In the genomic region with DNA sequence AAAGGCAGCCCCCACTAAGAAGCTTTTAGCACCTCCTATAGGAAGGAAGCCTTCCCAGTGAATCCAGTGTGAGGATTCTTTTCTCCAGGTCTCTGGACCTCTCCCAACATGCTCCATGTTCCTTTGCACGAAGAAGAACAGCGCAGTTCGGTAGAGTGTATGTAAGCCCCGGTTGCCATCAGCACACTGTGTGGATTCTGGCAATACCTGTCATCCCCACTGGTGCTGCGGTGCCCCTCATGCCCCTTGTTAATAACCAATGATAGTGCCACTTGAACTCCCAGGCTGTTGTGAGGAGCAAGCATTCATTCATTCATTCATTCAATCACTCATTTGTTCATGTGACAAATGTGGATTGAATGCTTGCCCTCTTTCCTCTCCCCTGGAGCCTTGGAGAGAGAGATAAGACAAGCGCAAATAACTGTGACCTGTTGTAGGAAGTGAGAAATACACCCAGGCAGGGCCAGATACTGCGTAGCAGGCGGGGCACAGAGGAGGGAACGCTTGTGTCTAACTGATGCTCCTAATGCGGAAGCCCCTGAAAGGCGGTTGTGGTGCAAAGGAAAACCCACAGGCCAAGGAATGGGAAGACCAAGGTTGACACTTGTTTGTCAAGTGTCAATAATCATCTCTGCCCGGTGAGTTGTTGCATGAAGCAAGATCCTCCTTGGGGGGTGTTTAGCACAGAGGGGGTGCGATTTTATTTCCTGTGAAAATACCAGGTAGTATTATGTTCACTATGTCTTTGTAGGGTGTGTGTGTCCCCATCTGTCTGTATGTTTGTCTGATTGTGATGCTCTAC, we compare ENCODE assay signal across 1 cellular context.
TF ChIP-seq lines count a peak whose summit lies in the region.

No MANE protein-coding gene starts in this region.

TF ChIP-seq in K562, 482 proteins besides CTCF, POLR2A, EP300 and RAD21 (continued from another document and continues in another):
- TF ChIP-seq ZHX1 (conservative IDR thresholded peaks at IDR 0.05; ENCODE audit: low read length) (no peak), SMARCE1 (IDR thresholded peaks at IDR 0.05) (no peak), PHF20 (IDR thresholded peaks at IDR 0.05; ENCODE audit: partially characterized antibody) (no peak), CHD1 (IDR thresholded peaks at IDR 0.05; ENCODE audit: low read length) (no peak), ZNF436 (CRISPR knock-in tag; IDR thresholded peaks at IDR 0.05) (no peak), SAFB (IDR thresholded peaks at IDR 0.05; ENCODE audit: borderline replicate concordance, low read depth, low read length) (no peak), NR2C1 (IDR thresholded peaks at IDR 0.05) (no peak), NR2C1 (tag; IDR thresholded peaks at IDR 0.05) (0 out of 2 replicates have a peak, but pooled peaks have one; percentile 23), CGGBP1 (CRISPR knock-in tag; IDR thresholded peaks at IDR 0.05) (no peak), MYC (IDR thresholded peaks at IDR 0.05; ENCODE audit: low read depth, low read length) (no peak), MYC (CRISPR knock-in tag; IDR thresholded peaks at IDR 0.05; ENCODE audit: borderline replicate concordance, low read depth) (no peak), FOXA3 (CRISPR knock-in tag; conservative IDR thresholded peaks at IDR 0.05 in 1 of 2, IDR thresholded peaks at IDR 0.05 in 1 of 2) (peak in 1 of 2 experiments; percentile 35; a peak in 2 of 4 replicates), FOXJ3 (CRISPR knock-in tag; IDR thresholded peaks at IDR 0.05) (no peak), ZNF311 (CRISPR knock-in tag; IDR thresholded peaks at IDR 0.05) (no peak), ETV1 (tag; conservative IDR thresholded peaks at IDR 0.05; ENCODE audit: low read depth) (peak; percentile 34; the same call in 1 of the 2 replicates), KAT2B (IDR thresholded peaks at IDR 0.05; ENCODE audit: low read depth, low read length) (no peak), POLR2H (tag; IDR thresholded peaks at IDR 0.05; ENCODE audit: low read depth) (no peak), STAT5A (IDR thresholded peaks at IDR 0.05; ENCODE audit: borderline replicate concordance, low read length) (peak; percentile 34; the same call in 1 of the 2 replicates), ESRRB (CRISPR knock-in tag; IDR thresholded peaks at IDR 0.05; ENCODE audit: borderline replicate concordance) (no peak), ZNF57 (CRISPR knock-in tag; IDR thresholded peaks at IDR 0.05) (no peak), ELF1 (tag; IDR thresholded peaks at IDR 0.05) (peak; percentile 86), NRF1 (conservative IDR thresholded peaks at IDR 0.05 in 1 of 2, IDR thresholded peaks at IDR 0.05 in 1 of 2) (peak; percentile 42 to 47; a peak in 1 of 4 replicates), GABPB1 (CRISPR knock-in tag; IDR thresholded peaks at IDR 0.05) (peak; percentile 56; the same call in 1 of the 2 replicates), NONO (IDR thresholded peaks at IDR 0.05; ENCODE audit: low read depth in 2 of 2, low read length in 1 of 2) (no peak), CTBP1 (IDR thresholded peaks at IDR 0.05; ENCODE audit: borderline replicate concordance) (peak; percentile 82), ZNF318 (IDR thresholded peaks at IDR 0.05; ENCODE audit: borderline replicate concordance in 1 of 2, low read depth in 1 of 2) (no peak), ZKSCAN1 (IDR thresholded peaks at IDR 0.05; ENCODE audit: low read depth, low read length) (0 out of 2 replicates have a peak, but pooled peaks have one; percentile 9), SP2 (IDR thresholded peaks at IDR 0.05; ENCODE audit: extremely low read depth, low read depth, low read length, poor library complexity, severe bottlenecking) (no peak), TFAP4 (CRISPR knock-in tag; IDR thresholded peaks at IDR 0.05; ENCODE audit: borderline replicate concordance) (peak; percentile 29; the same call in 1 of the 2 replicates), RBM22 (IDR thresholded peaks at IDR 0.05; ENCODE audit: low read depth, low read length, poor library complexity, severe bottlenecking) (no peak), ZNF589 (CRISPR knock-in tag; IDR thresholded peaks at IDR 0.05; ENCODE audit: low read depth) (no peak), ATF7 (IDR thresholded peaks at IDR 0.05) (0 out of 2 replicates have a peak, but pooled peaks have one; percentile 13), JUN (IDR thresholded peaks at IDR 0.05; ENCODE audit: borderline replicate concordance, low read depth, low read length) (no peak), JUN (CRISPR knock-in tag; IDR thresholded peaks at IDR 0.05; ENCODE audit: borderline replicate concordance) (no peak)
- TF ChIP-seq, protein P1, sequence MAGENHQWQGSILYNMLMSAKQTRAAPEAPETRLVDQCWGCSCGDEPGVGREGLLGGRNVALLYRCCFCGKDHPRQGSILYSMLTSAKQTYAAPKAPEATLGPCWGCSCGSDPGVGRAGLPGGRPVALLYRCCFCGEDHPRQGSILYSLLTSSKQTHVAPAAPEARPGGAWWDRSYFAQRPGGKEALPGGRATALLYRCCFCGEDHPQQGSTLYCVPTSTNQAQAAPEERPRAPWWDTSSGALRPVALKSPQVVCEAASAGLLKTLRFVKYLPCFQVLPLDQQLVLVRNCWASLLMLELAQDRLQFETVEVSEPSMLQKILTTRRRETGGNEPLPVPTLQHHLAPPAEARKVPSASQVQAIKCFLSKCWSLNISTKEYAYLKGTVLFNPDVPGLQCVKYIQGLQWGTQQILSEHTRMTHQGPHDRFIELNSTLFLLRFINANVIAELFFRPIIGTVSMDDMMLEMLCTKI (IDR thresholded peaks at IDR 0.05; ENCODE audit: partially characterized antibody) = no peak
- TF ChIP-seq, protein P2, sequence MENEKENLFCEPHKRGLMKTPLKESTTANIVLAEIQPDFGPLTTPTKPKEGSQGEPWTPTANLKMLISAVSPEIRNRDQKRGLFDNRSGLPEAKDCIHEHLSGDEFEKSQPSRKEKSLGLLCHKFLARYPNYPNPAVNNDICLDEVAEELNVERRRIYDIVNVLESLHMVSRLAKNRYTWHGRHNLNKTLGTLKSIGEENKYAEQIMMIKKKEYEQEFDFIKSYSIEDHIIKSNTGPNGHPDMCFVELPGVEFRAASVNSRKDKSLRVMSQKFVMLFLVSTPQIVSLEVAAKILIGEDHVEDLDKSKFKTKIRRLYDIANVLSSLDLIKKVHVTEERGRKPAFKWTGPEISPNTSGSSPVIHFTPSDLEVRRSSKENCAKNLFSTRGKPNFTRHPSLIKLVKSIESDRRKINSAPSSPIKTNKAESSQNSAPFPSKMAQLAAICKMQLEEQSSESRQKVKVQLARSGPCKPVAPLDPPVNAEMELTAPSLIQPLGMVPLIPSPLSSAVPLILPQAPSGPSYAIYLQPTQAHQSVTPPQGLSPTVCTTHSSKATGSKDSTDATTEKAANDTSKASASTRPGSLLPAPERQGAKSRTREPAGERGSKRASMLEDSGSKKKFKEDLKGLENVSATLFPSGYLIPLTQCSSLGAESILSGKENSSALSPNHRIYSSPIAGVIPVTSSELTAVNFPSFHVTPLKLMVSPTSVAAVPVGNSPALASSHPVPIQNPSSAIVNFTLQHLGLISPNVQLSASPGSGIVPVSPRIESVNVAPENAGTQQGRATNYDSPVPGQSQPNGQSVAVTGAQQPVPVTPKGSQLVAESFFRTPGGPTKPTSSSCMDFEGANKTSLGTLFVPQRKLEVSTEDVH (IDR thresholded peaks at IDR 0.05; ENCODE audit: low read depth, partially characterized antibody) = no peak
- TF ChIP-seq, protein P3, sequence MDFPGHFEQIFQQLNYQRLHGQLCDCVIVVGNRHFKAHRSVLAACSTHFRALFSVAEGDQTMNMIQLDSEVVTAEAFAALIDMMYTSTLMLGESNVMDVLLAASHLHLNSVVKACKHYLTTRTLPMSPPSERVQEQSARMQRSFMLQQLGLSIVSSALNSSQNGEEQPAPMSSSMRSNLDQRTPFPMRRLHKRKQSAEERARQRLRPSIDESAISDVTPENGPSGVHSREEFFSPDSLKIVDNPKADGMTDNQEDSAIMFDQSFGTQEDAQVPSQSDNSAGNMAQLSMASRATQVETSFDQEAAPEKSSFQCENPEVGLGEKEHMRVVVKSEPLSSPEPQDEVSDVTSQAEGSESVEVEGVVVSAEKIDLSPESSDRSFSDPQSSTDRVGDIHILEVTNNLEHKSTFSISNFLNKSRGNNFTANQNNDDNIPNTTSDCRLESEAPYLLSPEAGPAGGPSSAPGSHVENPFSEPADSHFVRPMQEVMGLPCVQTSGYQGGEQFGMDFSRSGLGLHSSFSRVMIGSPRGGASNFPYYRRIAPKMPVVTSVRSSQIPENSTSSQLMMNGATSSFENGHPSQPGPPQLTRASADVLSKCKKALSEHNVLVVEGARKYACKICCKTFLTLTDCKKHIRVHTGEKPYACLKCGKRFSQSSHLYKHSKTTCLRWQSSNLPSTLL (IDR thresholded peaks at IDR 0.05) = no peak
